9 cellular contexts compared by ENCODE assay signal in genomic region chr11:46338988-46339666, GRCh38. TPM values are rescaled to one million over a fixed set of nuclear protein-coding genes. Genes with fewer than 3 reads are reported as not detected.
DNase-seq lines count a peak whose midpoint lies in the region; ATAC-seq and TF ChIP-seq lines count a peak whose summit lies in the region.
"Had no signal": no experiment of that assay in that cellular context is flagged by ENCODE, and none has a peak within 500 bp of the region (broad histone marks: within the 10 kb centered on the region; RNA-seq: fewer than 3 reads in every experiment).

No MANE protein-coding gene starts in this region.

- peaks cover 80% of the 10 kb centered on the region for H3K4me1 Mint-ChIP-seq in activated naive CD4-positive, alpha-beta T cell treated with anti-CD3 and anti-CD28 coated beads for 36 hours (ENCODE audit: low read depth)
- H3K4me1 Mint-ChIP-seq: B cell had no signal

- no peak for TF ChIP-seq CTCF in upper lobe of right lung (IDR thresholded peaks at IDR 0.05)

- no peaks in the 10 kb centered on the region for H3K9me3 ChIP-seq in adipocyte (ENCODE audit: control insufficient read depth, low read length)
- no peaks in the 10 kb centered on the region for H3K9me3 ChIP-seq in upper lobe of right lung

- peak overlapping the region; percentile 82 for H3K9ac ChIP-seq in adipocyte (ENCODE audit: low read length)

- DNase-seq in activated naive CD4-positive, alpha-beta T cell treated with anti-CD3 and anti-CD28 coated beads for 36 hours: no peak
- DNase-seq in activated naive CD4-positive, alpha-beta T cell (lab: John Stamatoyannopoulos, UW): no peak
- DNase-seq in adipocyte (ENCODE audit: low read depth) (peak; percentile 55), left colon (no peak), upper lobe of right lung (no peak)
- DNase-seq in activated CD8-positive, alpha-beta memory T cell treated with anti-CD3 and anti-CD28 coated beads, Interleukin-2, amount 50 U/mL, for 48 hours: no peak
- DNase-seq in activated CD8-positive, alpha-beta memory T cell treated with anti-CD3 and anti-CD28 coated beads for 24 hours: no peak

- no peaks in the 10 kb centered on the region for H3K27me3 Mint-ChIP-seq in activated naive CD4-positive, alpha-beta T cell treated with anti-CD3 and anti-CD28 coated beads for 36 hours (ENCODE audit: low read depth)

- H3K9me3 Mint-ChIP-seq in activated naive CD4-positive, alpha-beta T cell treated with anti-CD3 and anti-CD28 coated beads for 36 hours: no peaks in the 10 kb centered on the region

- H3K36me3 Mint-ChIP-seq in activated naive CD4-positive, alpha-beta T cell treated with anti-CD3 and anti-CD28 coated beads for 36 hours (ENCODE audit: low read depth): no peaks in the 10 kb centered on the region

- intact Hi-C loops in activated naive CD4-positive, alpha-beta T cell treated with anti-CD3 and anti-CD28 coated beads for 36 hours (cut with micrococcal nuclease): no loop called here
- intact Hi-C loops in left colon (cut with DNase I, micrococcal nuclease): no loop called here
- intact Hi-C loops in upper lobe of right lung (cut with DNase I): no loop called here

- H3K36me3 ChIP-seq in adipocyte (ENCODE audit: control insufficient read depth, insufficient read depth, low read length, severe bottlenecking): no peaks in the 10 kb centered on the region
- H3K36me3 ChIP-seq in upper lobe of right lung: no peaks in the 10 kb centered on the region

- CTCF ChIA-PET in activated naive CD4-positive, alpha-beta T cell treated with anti-CD3 and anti-CD28 coated beads for 36 hours (lab: Charles Lee): interaction anchor here (0.6 to 4.3 kb wide), 6 partner anchors 9 to 100 kb away, joined by 3 to 28 read pairs (median 4); no protein-coding TSS in a partner anchor

- peak; percentile 28 for ATAC-seq in left colon
- ATAC-seq in upper lobe of right lung: peak; percentile 54
- ATAC-seq in HG03432 (IDR thresholded peaks at IDR 0.05; ENCODE audit: unreplicated experiment): no peak

- peak overlapping the region; percentile 70 for H3K4me3 ChIP-seq in adipocyte (ENCODE audit: low read length)
- H3K4me3 ChIP-seq in upper lobe of right lung: peak overlapping the region; percentile 21

- peak overlapping the region; percentile 69 for H3K27ac Mint-ChIP-seq in activated naive CD4-positive, alpha-beta T cell treated with anti-CD3 and anti-CD28 coated beads for 36 hours
- H3K27ac Mint-ChIP-seq: B cell had no signal

- H3K4me1 ChIP-seq in adipocyte (ENCODE audit: control insufficient read depth, insufficient read depth, low read length) (peaks cover 59% of the 10 kb centered on the region), upper lobe of right lung (peaks cover 37% of the 10 kb centered on the region)

- peak overlapping the region; percentile 68 for H3K27ac ChIP-seq in upper lobe of right lung

- H3K27me3 ChIP-seq in adipocyte (replicated peaks; ENCODE audit: control insufficient read depth, insufficient read depth, low read length) (no peaks in the 10 kb centered on the region), upper lobe of right lung (peaks cover 4% of the 10 kb centered on the region)

- no peak overlapping the region for H3K4me3 Mint-ChIP-seq in activated naive CD4-positive, alpha-beta T cell treated with anti-CD3 and anti-CD28 coated beads for 36 hours
- H3K4me3 Mint-ChIP-seq: B cell had no signal

RNA-seq across cellular contexts. Expression of gene DGKZ, which starts 8.1 kb away (rescaled TPM):
- 10 to 100 TPM; 82.9 to 89.2 TPM for total RNA-seq in activated naive CD4-positive, alpha-beta T cell treated with anti-CD3 and anti-CD28 coated beads for 36 hours
- total RNA-seq in left colon (10 to 100 TPM; 44.9 to 47.9 TPM), upper lobe of right lung (50.4 TPM)

RNA-seq across cellular contexts. Expression of gene MDK, which starts 42.3 kb away (rescaled TPM):
- total RNA-seq in activated naive CD4-positive, alpha-beta T cell treated with anti-CD3 and anti-CD28 coated beads for 36 hours: 1 to 10 TPM; 2.9 to 4.6 TPM
- total RNA-seq in left colon (100 to 1,000 TPM; 136 to 195 TPM), upper lobe of right lung (24.7 TPM)

RNA-seq across cellular contexts. Expression of gene CHRM4, which starts 52.4 kb away (rescaled TPM):
- not detected for total RNA-seq in activated naive CD4-positive, alpha-beta T cell treated with anti-CD3 and anti-CD28 coated beads for 36 hours
- 1 to 10 TPM in 1 of 2 donors, under 1 TPM in 1; 0.67 to 3.1 TPM for total RNA-seq in left colon
- 0.35 TPM for total RNA-seq in upper lobe of right lung
